Comparison of ENCODE assay signal across 22 cellular contexts in genomic region chr21:30518876-30519275, GRCh38. TPM values are rescaled to one million over a fixed set of nuclear protein-coding genes. Genes with fewer than 3 reads are reported as not detected.
DNase-seq lines count a peak whose midpoint lies in the region; ATAC-seq and TF ChIP-seq lines count a peak whose summit lies in the region.
"Had no signal": no experiment of that assay in that cellular context is flagged by ENCODE, and none has a peak within 500 bp of the region (broad histone marks: within the 10 kb centered on the region; RNA-seq: fewer than 3 reads in every experiment).

No MANE protein-coding gene starts in this region.

- peak; percentile 43 for DNase-seq in PC-3
- peak; percentile 1 for DNase-seq in RWPE1 (ENCODE audit: low spot score)
- peak in 1 of 2 donors; percentile 18 for DNase-seq in foreskin keratinocyte
- no peak for DNase-seq in mucosa of gallbladder (ENCODE audit: low spot score)
- DNase-seq in 8988T = no peak
- DNase-seq: C1 segment of cervical spinal cord; Calu3; CD4-positive, alpha-beta memory T cell; COR-L47; DMS53; DMS79 treated with DMSO at 0.1 percent for 48 hours; GF-D8; H9 had no signal

- no peaks in the 10 kb centered on the region for H3K27me3 ChIP-seq in PC-3 (ENCODE audit: low read length)
- H3K27me3 ChIP-seq in foreskin keratinocyte = no peaks in the 10 kb centered on the region

- H3K4me2 ChIP-seq in PC-3 (ENCODE audit: low read length) = no peak overlapping the region
- H3K4me2 ChIP-seq: GM23338 had no signal

- 0 out of 2 replicates have a peak, but pooled peaks have one; percentile 27 for ATAC-seq in PC-3
- peak; percentile 23 for ATAC-seq in foreskin keratinocyte
- no peak for ATAC-seq in activated CD4-positive, CD25-positive, alpha-beta regulatory T cell treated with anti-CD3 and anti-CD28 coated beads, Interleukin-2, amount 50 U/mL, for 24 hours
- ATAC-seq: GM23338, HCT116 had no signal

- intact Hi-C loops in PC-3 (cut with micrococcal nuclease) = no loop called here

- H2AFZ ChIP-seq in PC-3 (ENCODE audit: low read length) = no peak overlapping the region
- H2AFZ ChIP-seq: GM23338 had no signal

- no peak overlapping the region for H3K9ac ChIP-seq in PC-3 (ENCODE audit: low read length)

- CTCF ChIA-PET in PC-3 (lab: Charles Lee) = no interaction called here
- CTCF ChIA-PET in RWPE1 (lab: Yijun Ruan, JAX) = no interaction called here

- no peaks in the 10 kb centered on the region for H3F3A ChIP-seq in PC-3 (ENCODE audit: low read length, unreplicated experiment)

- BruUV-seq in PC-3 (replicated peaks; lab: Mats Ljungman, UMichigan) = no TSS peak

- no peak for TF ChIP-seq CTCF in PC-3 (conservative IDR thresholded peaks at IDR 0.05; ENCODE audit: low read depth, low read length)
- no peak for TF ChIP-seq CTCF in RWPE1 (conservative IDR thresholded peaks at IDR 0.05; ENCODE audit: low read depth)
- TF ChIP-seq CTCF in foreskin keratinocyte (conservative IDR thresholded peaks at IDR 0.05) = no peak

- H3K4me1 ChIP-seq in PC-3 (ENCODE audit: insufficient read depth, low read length) (no peaks in the 10 kb centered on the region), foreskin keratinocyte (no peaks in the 10 kb centered on the region)

- H3K36me3 ChIP-seq in PC-3 (ENCODE audit: low read depth, low read length) = no peaks in the 10 kb centered on the region

- no peaks in the 10 kb centered on the region for H3K9me2 ChIP-seq in PC-3 (replicated peaks; ENCODE audit: low read length)

- H3K79me2 ChIP-seq in PC-3 (ENCODE audit: low read length) = no peaks in the 10 kb centered on the region

- H4K20me1 ChIP-seq in PC-3 (ENCODE audit: low read length) = no peaks in the 10 kb centered on the region

- H3K4me3 ChIP-seq in PC-3 (ENCODE audit: low read length) = no peak overlapping the region
- H3K4me3 ChIP-seq: GM23338 had no signal

- H3K27ac ChIP-seq in PC-3 (ENCODE audit: low read length) = no peak overlapping the region
- H3K27ac ChIP-seq in RWPE1 = no peak overlapping the region
- H3K27ac ChIP-seq in foreskin keratinocyte = no peak overlapping the region

- POLR2A ChIA-PET in PC-3 (lab: Charles Lee; ENCODE audit: unreplicated experiment) (no interaction called here), RWPE1 (lab: Yijun Ruan, JAX; ENCODE audit: low non-redundant PET) (no interaction called here)

- H3K9me3 ChIP-seq in PC-3 (ENCODE audit: low read length) = no peaks in the 10 kb centered on the region

RNA-seq across cellular contexts. Expression of gene KRTAP19-5, which starts 16.9 kb away (rescaled TPM):
- total RNA-seq in PC-3 (2014; rRNA removed) (not detected in 2 replicates), foreskin keratinocyte (not detected in 2 replicates), mucosa of gallbladder (not detected)
- polyA plus RNA-seq in foreskin keratinocyte = not detected in 2 replicates
- total RNA-seq: A172; A673; Calu3; CD4-positive, alpha-beta memory T cell; Daoy; G401; GM23338; H4; H9 had no signal
- polyA plus RNA-seq: BJ; CD4-positive, alpha-beta memory T cell; GM23338 had no signal

RNA-seq across cellular contexts. Expression of gene KRTAP19-4, which starts 21.9 kb away (rescaled TPM):
- not detected in 2 replicates for total RNA-seq in PC-3 (2014; rRNA removed)
- not detected in 2 replicates for total RNA-seq in foreskin keratinocyte
- polyA plus RNA-seq in foreskin keratinocyte = not detected in 2 replicates
- not detected for total RNA-seq in mucosa of gallbladder
- total RNA-seq: A172; A673; Calu3; CD4-positive, alpha-beta memory T cell; Daoy; G401; GM23338; H4; H9 had no signal
- polyA plus RNA-seq: BJ; CD4-positive, alpha-beta memory T cell; GM23338 had no signal

RNA-seq across cellular contexts. Expression of gene KRTAP19-6, which starts 22.8 kb away (rescaled TPM):
- total RNA-seq in PC-3 (2014; rRNA removed) (not detected in 2 replicates), foreskin keratinocyte (not detected in 2 replicates), mucosa of gallbladder (not detected)
- not detected in 2 replicates for polyA plus RNA-seq in foreskin keratinocyte
- total RNA-seq: A172; A673; Calu3; CD4-positive, alpha-beta memory T cell; Daoy; G401; GM23338; H4; H9 had no signal
- polyA plus RNA-seq: BJ; CD4-positive, alpha-beta memory T cell; GM23338 had no signal

RNA-seq across cellular contexts. Expression of gene KRTAP19-3, which starts 27.1 kb away (rescaled TPM):
- not detected in 2 replicates for total RNA-seq in PC-3 (2014; rRNA removed)
- not detected in 2 replicates for total RNA-seq in foreskin keratinocyte
- not detected in 2 replicates for polyA plus RNA-seq in foreskin keratinocyte
- total RNA-seq in mucosa of gallbladder = not detected
- total RNA-seq: A172; A673; Calu3; CD4-positive, alpha-beta memory T cell; Daoy; G401; GM23338; H4; H9 had no signal
- polyA plus RNA-seq: BJ; CD4-positive, alpha-beta memory T cell; GM23338 had no signal

RNA-seq across cellular contexts. Expression of gene KRTAP19-2, which starts 31.6 kb away (rescaled TPM):
- not detected in 2 replicates for total RNA-seq in PC-3 (2014; rRNA removed)
- total RNA-seq in foreskin keratinocyte = not detected in 2 replicates
- polyA plus RNA-seq in foreskin keratinocyte = not detected in 2 replicates
- not detected for total RNA-seq in mucosa of gallbladder
- total RNA-seq: A172; A673; Calu3; CD4-positive, alpha-beta memory T cell; Daoy; G401; GM23338; H4; H9 had no signal
- polyA plus RNA-seq: BJ; CD4-positive, alpha-beta memory T cell; GM23338 had no signal

Comparison
In these comparisons a context has a peak if more than half of its experiments do, and no peak if none do; other contexts are left out.
1. ATAC-seq: peak in PC-3 (single experiment) and foreskin keratinocyte (single experiment); none in activated CD4-positive, CD25-positive, alpha-beta regulatory T cell treated with anti-CD3 and anti-CD28 coated beads, Interleukin-2, amount 50 U/mL, for 24 hours (0 of 2).
2. DNase-seq: peak in PC-3 (single experiment) and RWPE1 (single experiment); none in mucosa of gallbladder (single experiment) and 8988T (single experiment).